Comparison of ENCODE assay signal across 1 cellular context in genomic region chr6:24743265-24743943, GRCh38.
TF ChIP-seq lines count a peak whose summit lies in the region.

No MANE protein-coding gene starts in this region.

TF ChIP-seq in A549, 52 proteins besides CTCF, POLR2A, EP300 and RAD21 (continued from another document):
- no peak for TF ChIP-seq RNF2 (IDR thresholded peaks at IDR 0.05; ENCODE audit: borderline replicate concordance, low read depth)
- no peak for TF ChIP-seq RCOR1 (IDR thresholded peaks at IDR 0.05; ENCODE audit: low read depth, low read length)
- TF ChIP-seq, protein P1, sequence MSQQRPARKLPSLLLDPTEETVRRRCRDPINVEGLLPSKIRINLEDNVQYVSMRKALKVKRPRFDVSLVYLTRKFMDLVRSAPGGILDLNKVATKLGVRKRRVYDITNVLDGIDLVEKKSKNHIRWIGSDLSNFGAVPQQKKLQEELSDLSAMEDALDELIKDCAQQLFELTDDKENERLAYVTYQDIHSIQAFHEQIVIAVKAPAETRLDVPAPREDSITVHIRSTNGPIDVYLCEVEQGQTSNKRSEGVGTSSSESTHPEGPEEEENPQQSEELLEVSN (IDR thresholded peaks at IDR 0.05; ENCODE audit: borderline replicate concordance, low read depth): no peak
- TF ChIP-seq RARB (CRISPR knock-in tag; IDR thresholded peaks at IDR 0.05): no peak
- no peak for TF ChIP-seq TP53 (CRISPR knock-in tag; IDR thresholded peaks at IDR 0.05)
- no peak for TF ChIP-seq NR3C1 (IDR thresholded peaks at IDR 0.05)
- TF ChIP-seq USF2 (IDR thresholded peaks at IDR 0.05): no peak
- TF ChIP-seq ZC3H11A (IDR thresholded peaks at IDR 0.05): no peak
- no peak for TF ChIP-seq ESRRA (IDR thresholded peaks at IDR 0.05; ENCODE audit: borderline replicate concordance, low read length)
- TF ChIP-seq KDM1A (IDR thresholded peaks at IDR 0.05; ENCODE audit: low read depth): no peak
- TF ChIP-seq CHD4 (IDR thresholded peaks at IDR 0.05; ENCODE audit: borderline replicate concordance): no peak
- TF ChIP-seq CHD2 (IDR thresholded peaks at IDR 0.05; ENCODE audit: low read length, partially characterized antibody): no peak
- TF ChIP-seq ZNF302 (CRISPR knock-in tag; IDR thresholded peaks at IDR 0.05): no peak
- no peak for TF ChIP-seq GATA3 (IDR thresholded peaks at IDR 0.05; ENCODE audit: borderline replicate concordance)
- no peak for TF ChIP-seq BHLHE40 (IDR thresholded peaks at IDR 0.05; ENCODE audit: low read depth, low read length)
- TF ChIP-seq, protein P2, sequence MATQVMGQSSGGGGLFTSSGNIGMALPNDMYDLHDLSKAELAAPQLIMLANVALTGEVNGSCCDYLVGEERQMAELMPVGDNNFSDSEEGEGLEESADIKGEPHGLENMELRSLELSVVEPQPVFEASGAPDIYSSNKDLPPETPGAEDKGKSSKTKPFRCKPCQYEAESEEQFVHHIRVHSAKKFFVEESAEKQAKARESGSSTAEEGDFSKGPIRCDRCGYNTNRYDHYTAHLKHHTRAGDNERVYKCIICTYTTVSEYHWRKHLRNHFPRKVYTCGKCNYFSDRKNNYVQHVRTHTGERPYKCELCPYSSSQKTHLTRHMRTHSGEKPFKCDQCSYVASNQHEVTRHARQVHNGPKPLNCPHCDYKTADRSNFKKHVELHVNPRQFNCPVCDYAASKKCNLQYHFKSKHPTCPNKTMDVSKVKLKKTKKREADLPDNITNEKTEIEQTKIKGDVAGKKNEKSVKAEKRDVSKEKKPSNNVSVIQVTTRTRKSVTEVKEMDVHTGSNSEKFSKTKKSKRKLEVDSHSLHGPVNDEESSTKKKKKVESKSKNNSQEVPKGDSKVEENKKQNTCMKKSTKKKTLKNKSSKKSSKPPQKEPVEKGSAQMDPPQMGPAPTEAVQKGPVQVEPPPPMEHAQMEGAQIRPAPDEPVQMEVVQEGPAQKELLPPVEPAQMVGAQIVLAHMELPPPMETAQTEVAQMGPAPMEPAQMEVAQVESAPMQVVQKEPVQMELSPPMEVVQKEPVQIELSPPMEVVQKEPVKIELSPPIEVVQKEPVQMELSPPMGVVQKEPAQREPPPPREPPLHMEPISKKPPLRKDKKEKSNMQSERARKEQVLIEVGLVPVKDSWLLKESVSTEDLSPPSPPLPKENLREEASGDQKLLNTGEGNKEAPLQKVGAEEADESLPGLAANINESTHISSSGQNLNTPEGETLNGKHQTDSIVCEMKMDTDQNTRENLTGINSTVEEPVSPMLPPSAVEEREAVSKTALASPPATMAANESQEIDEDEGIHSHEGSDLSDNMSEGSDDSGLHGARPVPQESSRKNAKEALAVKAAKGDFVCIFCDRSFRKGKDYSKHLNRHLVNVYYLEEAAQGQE (IDR thresholded peaks at IDR 0.05): no peak
